8 cellular contexts compared by ENCODE assay signal in genomic region chr11:536841-537621, GRCh38. TPM values are rescaled to one million over a fixed set of nuclear protein-coding genes. Genes with fewer than 3 reads are reported as not detected.
DNase-seq lines count a peak whose midpoint lies in the region; ATAC-seq and TF ChIP-seq lines count a peak whose summit lies in the region.

LRRC56 (plus strand) TSS chr11:537527; CDS start chr11:540685, 3,158 bp downstream.

- intact Hi-C loops in dorsolateral prefrontal cortex (cut with DNase I): no loop called here

- peak within 1 kb of the TSS; percentile 7 to 92 (median 81) for H3K4me3 ChIP-seq in dorsolateral prefrontal cortex

- peak; percentile 44 for ATAC-seq in HG03095 (IDR thresholded peaks at IDR 0.05; ENCODE audit: unreplicated experiment)

- peaks cover 0 to 10% (median 0%) of the 10 kb centered on the region in 45 donors for H3K27me3 ChIP-seq in dorsolateral prefrontal cortex

- TF ChIP-seq CTCF in dorsolateral prefrontal cortex (IDR thresholded peaks at IDR 0.05 in 54 of 56, conservative IDR thresholded peaks at IDR 0.05 in 2 of 56; ENCODE audit: low read depth in 1 of 56, partially characterized antibody in 56 of 56): no peak

- peak within 1 kb of the TSS in 20 of 59 donors; percentile 4 to 91 (median 76) for H3K27ac ChIP-seq in dorsolateral prefrontal cortex

- DNase-seq in NK-92 (lab: John Stamatoyannopoulos, UW; ENCODE audit: unreplicated experiment) (peak; percentile 31), NCI-H345 treated with DMSO at 0.1 percent for 48 hours (lab: John Stamatoyannopoulos, UW; ENCODE audit: unreplicated experiment) (peak; percentile 61), dorsolateral prefrontal cortex (peak in 6 of 10 donors; percentile 52 to 75 (median 61)), lung microvascular endothelial cell (ENCODE audit: low read depth in 2 of 2) (peak; percentile 67 to 81)
- no peak for DNase-seq in NK-92 treated with Interleukin-12 subunit alpha and Interleukin-12 subunit beta, amount 100 ng/mL, for 24 hours (lab: John Stamatoyannopoulos, UW)
- DNase-seq in activated CD4-positive, alpha-beta T cell treated with anti-CD3 and anti-CD28 coated beads, Interleukin-2, amount 50 U/mL, for 24 hours (ENCODE audit: low read depth in 1 of 2, low spot score in 1 of 2): peak; percentile 77 to 87
- peak; percentile 81 for DNase-seq in stimulated activated CD8-positive, alpha-beta memory T cell treated with anti-CD3 and anti-CD28 coated beads, Interleukin-15, amount 100 ng/mL, for 1 hour (ENCODE audit: low read depth)

RNA-seq across cellular contexts. Expression of gene LRRC56, which starts in this region (rescaled TPM):
- total RNA-seq in dorsolateral prefrontal cortex (1 to 10 TPM; 1.5 to 6.7 (median 3.8) TPM), lung microvascular endothelial cell (0.22 and 0.60 TPM in 2 replicates)

Comparison
In these comparisons a context has a peak if more than half of its experiments do, and no peak if none do; other contexts are left out.
1. Peak in DNase-seq in lung microvascular endothelial cell; RNA of the gene not detected or under 1 TPM.